In genomic region chr5:66717455-66718373, GRCh38 we compare ENCODE assay signal across 16 cellular contexts.
A peak's percentile ranks its signal among the peaks of the same experiment; 100 is the strongest.
DNase-seq lines count a peak whose midpoint lies in the region; ATAC-seq and TF ChIP-seq lines count a peak whose summit lies in the region.
"Had no signal": no experiment of that assay in that cellular context is flagged by ENCODE, and none has a peak within 500 bp of the region (broad histone marks: within the 10 kb centered on the region; RNA-seq: fewer than 3 reads in every experiment).

No MANE protein-coding gene starts in this region.

- POLR2A ChIA-PET in HEK293 (lab: Yijun Ruan, JAX), result interaction anchor here (0.7 kb wide), 2 partner anchors 60 to 220 kb away, joined by 4 to 6 read pairs; no protein-coding TSS in a partner anchor

- no peak for TF ChIP-seq CTCF in HEK293 (tag by site-specific recombination; IDR thresholded peaks at IDR 0.05)

- no peaks in the 10 kb centered on the region for H3K36me3 ChIP-seq in HEK293 (ENCODE audit: control insufficient read depth in 2 of 2, insufficient read depth in 1 of 2, low read length in 2 of 2)
- H3K36me3 ChIP-seq: gastrocnemius medialis, MG63, sigmoid colon had no signal

- no peaks in the 10 kb centered on the region for H3K9me3 ChIP-seq in HEK293 (ENCODE audit: control insufficient read depth, insufficient read depth, low read depth, low read length)
- H3K9me3 ChIP-seq: gastrocnemius medialis, MG63, sigmoid colon had no signal

- peaks cover 14% of the 10 kb centered on the region for H3K4me1 ChIP-seq in HEK293 (ENCODE audit: control insufficient read depth, insufficient read depth, low read length)
- H3K4me1 ChIP-seq: gastrocnemius medialis, sigmoid colon had no signal

- no peak overlapping the region for H3K4me3 ChIP-seq in HEK293 (ENCODE audit: low read depth, low read length)
- H3K4me3 ChIP-seq: gastrocnemius medialis, MG63, sigmoid colon had no signal

- H3K27ac ChIP-seq in HEK293 (ENCODE audit: extremely low read depth, low read depth, low read length), result 0 out of 2 replicates have a peak overlapping the region, but pooled peaks have one; percentile 1
- H3K27ac ChIP-seq: gastrocnemius medialis, sigmoid colon had no signal

- peak; percentile 58 for DNase-seq in DMS 273 (lab: John Stamatoyannopoulos, UW; ENCODE audit: unreplicated experiment)
- peak; percentile 29 for DNase-seq in OCI-M1 (lab: John Stamatoyannopoulos, UW)
- DNase-seq in left kidney (ENCODE audit: low read depth, low spot score), result peak; percentile 57
- no peak for DNase-seq in foreskin melanocyte
- DNase-seq in HCEC 1CT, result no peak
- DNase-seq: activated CD4-positive, alpha-beta T cell treated with anti-CD3 and anti-CD28 coated beads for 1 hour; aorta; gastrocnemius medialis; MG63; sigmoid colon; stimulated activated CD4-positive, alpha-beta T cell treated with anti-CD3 and anti-CD28 coated beads, Interleukin-2, amount 100 ng/mL, for 48 hours; substantia nigra; T-helper 9 cell had no signal

- no peak for ATAC-seq in HG02970 (IDR thresholded peaks at IDR 0.05; ENCODE audit: low FRiP score, unreplicated experiment)
- ATAC-seq in GM19463 (IDR thresholded peaks at IDR 0.05; ENCODE audit: unreplicated experiment), result no peak
- ATAC-seq: gastrocnemius medialis had no signal

- CTCF ChIA-PET in HEK293 (lab: Yijun Ruan, JAX), result interaction anchor here (0.6 to 1.5 kb wide), 3 partner anchors 39 to 1155 kb away, joined by 3 to 5 read pairs (median 3); partner anchors contain the start of gene CENPK

TF ChIP-seq in HEK293, 187 proteins besides CTCF, POLR2A, EP300 and RAD21 (continues in another document):
- no peak for TF ChIP-seq ZNF114 (tag by site-specific recombination; IDR thresholded peaks at IDR 0.05)
- no peak for TF ChIP-seq ZNF585B (tag by site-specific recombination; IDR thresholded peaks at IDR 0.05)
- 0 out of 2 replicates have a peak, but pooled peaks have one; percentile 4 for TF ChIP-seq KLF8 (tag by site-specific recombination; IDR thresholded peaks at IDR 0.05)
- no peak for TF ChIP-seq HOXC10 (CRISPR knock-in tag; IDR thresholded peaks at IDR 0.05)
- no peak for TF ChIP-seq SALL2 (tag by site-specific recombination; IDR thresholded peaks at IDR 0.05; ENCODE audit: borderline replicate concordance)
- no peak for TF ChIP-seq GLI2 (tag by site-specific recombination; IDR thresholded peaks at IDR 0.05; ENCODE audit: borderline replicate concordance, low read depth)
- TF ChIP-seq SETDB1 (IDR thresholded peaks at IDR 0.05; ENCODE audit: insufficient read length, low read length), result no peak
- no peak for TF ChIP-seq ZBTB7A (tag by site-specific recombination; IDR thresholded peaks at IDR 0.05; ENCODE audit: low read depth)
- no peak for TF ChIP-seq ZNF202 (tag by site-specific recombination; IDR thresholded peaks at IDR 0.05; ENCODE audit: borderline replicate concordance)
- peak; percentile 54 for TF ChIP-seq ZBTB21 (tag by site-specific recombination; IDR thresholded peaks at IDR 0.05)
- TF ChIP-seq ZNF707 (tag by site-specific recombination; IDR thresholded peaks at IDR 0.05), result no peak
- no peak for TF ChIP-seq ZBTB8A (tag by site-specific recombination; IDR thresholded peaks at IDR 0.05)
- TF ChIP-seq ZNF701 (tag by site-specific recombination; IDR thresholded peaks at IDR 0.05), result no peak
- no peak for TF ChIP-seq ZNF624 (tag by site-specific recombination; IDR thresholded peaks at IDR 0.05)
- no peak for TF ChIP-seq ZNF521 (tag by site-specific recombination; IDR thresholded peaks at IDR 0.05)
- TF ChIP-seq TRIM28 (IDR thresholded peaks at IDR 0.05; ENCODE audit: borderline replicate concordance, low read length), result no peak
- TF ChIP-seq MZF1 (tag by site-specific recombination; IDR thresholded peaks at IDR 0.05; ENCODE audit: borderline replicate concordance), result peak; percentile 79; the same call in 1 of the 2 replicates
- TF ChIP-seq ZNF157 (tag by site-specific recombination; IDR thresholded peaks at IDR 0.05), result no peak
- no peak for TF ChIP-seq ZNF48 (tag by site-specific recombination; IDR thresholded peaks at IDR 0.05)
- TF ChIP-seq REST (tag by site-specific recombination; IDR thresholded peaks at IDR 0.05), result no peak
- no peak for TF ChIP-seq ZNF76 (tag by site-specific recombination; IDR thresholded peaks at IDR 0.05; ENCODE audit: borderline replicate concordance, low read depth)
- no peak for TF ChIP-seq ZNF221 (tag by site-specific recombination; IDR thresholded peaks at IDR 0.05; ENCODE audit: borderline replicate concordance)
- TF ChIP-seq HIC1 (tag by site-specific recombination; IDR thresholded peaks at IDR 0.05), result no peak
- TF ChIP-seq ZNF112 (tag by site-specific recombination; IDR thresholded peaks at IDR 0.05), result no peak
- peak; percentile 55 for TF ChIP-seq WT1 (tag by site-specific recombination; IDR thresholded peaks at IDR 0.05)
- no peak for TF ChIP-seq ZNF843 (tag by site-specific recombination; IDR thresholded peaks at IDR 0.05)
- no peak for TF ChIP-seq ZNF623 (tag by site-specific recombination; IDR thresholded peaks at IDR 0.05)
- no peak for TF ChIP-seq KLF9 (tag by site-specific recombination; IDR thresholded peaks at IDR 0.05; ENCODE audit: low read depth)
- no peak for TF ChIP-seq KLF17 (tag by site-specific recombination; IDR thresholded peaks at IDR 0.05)
- peak; percentile 25; the same call in 1 of the 2 replicates for TF ChIP-seq GLIS1 (tag by site-specific recombination; IDR thresholded peaks at IDR 0.05)
- no peak for TF ChIP-seq ZNF423 (tag by site-specific recombination; IDR thresholded peaks at IDR 0.05)
- TF ChIP-seq ZNF426 (tag by site-specific recombination; IDR thresholded peaks at IDR 0.05), result no peak

Comparison
In these comparisons a context has a peak if more than half of its experiments do, and no peak if none do; other contexts are left out.
1. DNase-seq: peak in DMS 273 (single experiment), OCI-M1 (single experiment) and left kidney (single experiment); none in foreskin melanocyte (single experiment) and HCEC 1CT (single experiment).